In genomic region chr20:32474967-32475819, GRCh38 we compare ENCODE assay signal across 1 cellular context.
TF ChIP-seq lines count a peak whose summit lies in the region.

No MANE protein-coding gene starts in this region.

TF ChIP-seq in GM23338, 12 proteins besides CTCF, POLR2A, EP300 and RAD21 (continued from another document):
- TF ChIP-seq ETS1 (IDR thresholded peaks at IDR 0.05) (no peak), STAT1 (IDR thresholded peaks at IDR 0.05; ENCODE audit: unreplicated experiment) (no peak), ZNF114 (CRISPR knock-in tag; IDR thresholded peaks at IDR 0.05) (no peak)
